ENCODE assay signal across 8 cellular contexts in genomic region chr17:47621293-47622178, GRCh38. TPM values are rescaled to one million over a fixed set of nuclear protein-coding genes. Genes with fewer than 3 reads are reported as not detected.
A peak's percentile ranks its signal among the peaks of the same experiment; 100 is the strongest.
DNase-seq lines count a peak whose midpoint lies in the region; ATAC-seq and TF ChIP-seq lines count a peak whose summit lies in the region.

No MANE protein-coding gene starts in this region.

- H3K4me3 ChIP-seq in H7 (ENCODE audit: insufficient read depth, low read depth, low read length) = no peak overlapping the region

- H3K27me3 ChIP-seq in H7 (ENCODE audit: control insufficient read depth, insufficient read depth, low read length) = no peaks in the 10 kb centered on the region
- no peaks in the 10 kb centered on the region for H3K27me3 ChIP-seq in foreskin keratinocyte

- H3K36me3 ChIP-seq in H7 (replicated peaks; ENCODE audit: control insufficient read depth, insufficient read depth, low read length) = peaks cover 16% of the 10 kb centered on the region

- DNase-seq in H7 = peak; percentile 58
- peak; percentile 85 to 93 for DNase-seq in SW 1271 (lab: John Stamatoyannopoulos, UW)
- DNase-seq in foreskin keratinocyte = peak; percentile 74 to 87
- peak; percentile 57 for DNase-seq in pulmonary artery endothelial cell (ENCODE audit: low read depth, low spot score)
- no peak for DNase-seq in NOMO-1 (lab: John Stamatoyannopoulos, UW; ENCODE audit: unreplicated experiment in 2 of 2)
- DNase-seq in NCI-H1417 treated with DMSO at 0.1 percent for 48 hours (lab: John Stamatoyannopoulos, UW) = no peak

- peaks cover 29% of the 10 kb centered on the region for H3K4me1 ChIP-seq in foreskin keratinocyte

- H3K27ac ChIP-seq in foreskin keratinocyte = peak overlapping the region; percentile 84

- no peak for TF ChIP-seq CTCF in foreskin keratinocyte (conservative IDR thresholded peaks at IDR 0.05)

- ATAC-seq in foreskin keratinocyte (peak; percentile 92), GM18498 (IDR thresholded peaks at IDR 0.05; ENCODE audit: unreplicated experiment) (no peak), GM21360 (IDR thresholded peaks at IDR 0.05; ENCODE audit: unreplicated experiment) (no peak)

RNA-seq across cellular contexts. Expression of gene KPNB1, which starts 28.2 kb away (rescaled TPM):
- total RNA-seq in H7 (2014; rRNA removed; shearing (Covaris generic)) = 389 and 429 TPM in 2 replicates
- total RNA-seq in foreskin keratinocyte = 313 and 344 TPM in 2 replicates
- 75.6 and 107 TPM in 2 replicates for polyA plus RNA-seq in foreskin keratinocyte
- 352 and 589 TPM in 2 replicates for total RNA-seq in pulmonary artery endothelial cell

Comparison
In these comparisons a context has a peak if more than half of its experiments do, and no peak if none do; other contexts are left out.
1. DNase-seq: peak in H7 (single experiment), SW 1271 (2 of 2), foreskin keratinocyte (2 of 2) and pulmonary artery endothelial cell (single experiment); none in NOMO-1 (0 of 2) and NCI-H1417 treated with DMSO at 0.1 percent for 48 hours (single experiment).